ENCODE assay signal across 8 cellular contexts in genomic region chr1:159923203-159924024, GRCh38. TPM values are rescaled to one million over a fixed set of nuclear protein-coding genes. Genes with fewer than 3 reads are reported as not detected.
A peak's percentile ranks its signal among the peaks of the same experiment; 100 is the strongest.
DNase-seq lines count a peak whose midpoint lies in the region; ATAC-seq and FAIRE-seq lines count a peak whose summit lies in the region.

No MANE protein-coding gene starts in this region.

- ATAC-seq in GM18519 (IDR thresholded peaks at IDR 0.05; ENCODE audit: low FRiP score, unreplicated experiment): no peak

- no peaks in the 10 kb centered on the region for H3K9me3 ChIP-seq in GM23248 (ENCODE audit: low read depth)
- no peaks in the 10 kb centered on the region for H3K9me3 ChIP-seq in Karpas-422 (ENCODE audit: low read length)
- no peaks in the 10 kb centered on the region for H3K9me3 ChIP-seq in small intestine (ENCODE audit: control insufficient read depth, low read depth)

- no peak for FAIRE-seq in small intestine (lab: Jason Lieb, UNC)

- H3K9me2 ChIP-seq in GM23248 (ENCODE audit: insufficient read depth): no peaks in the 10 kb centered on the region
- H3K9me2 ChIP-seq in Karpas-422 (replicated peaks; ENCODE audit: insufficient read depth, low read length): no peaks in the 10 kb centered on the region

- H2AFZ ChIP-seq in GM23248: no peak overlapping the region
- no peak overlapping the region for H2AFZ ChIP-seq in Karpas-422 (ENCODE audit: low read length)

- H3K79me2 ChIP-seq in GM23248 (ENCODE audit: insufficient read depth) (peaks cover 58% of the 10 kb centered on the region), Karpas-422 (ENCODE audit: low read length) (peaks cover 49% of the 10 kb centered on the region)

- DNase-seq in EL (peak; percentile 92), GM23248 (peak; percentile 94), Karpas-422 (peak; percentile 69), T follicular helper cell (ENCODE audit: low read depth) (peak; percentile 93), small intestine (peak; percentile 88)

- H3F3A ChIP-seq in GM23248 (ENCODE audit: insufficient read depth): peaks cover 22% of the 10 kb centered on the region

- H3K27me3 ChIP-seq in GM23248 (replicated peaks; ENCODE audit: insufficient read depth) (no peaks in the 10 kb centered on the region), Karpas-422 (ENCODE audit: low read length) (no peaks in the 10 kb centered on the region), small intestine (ENCODE audit: control insufficient read depth in 2 of 2, insufficient read depth in 2 of 2, low read length in 2 of 2) (no peaks in the 10 kb centered on the region)

- H3K4me2 ChIP-seq in GM23248 (ENCODE audit: unreplicated experiment) (peak overlapping the region; percentile 95), Karpas-422 (ENCODE audit: low read depth, low read length, poor library complexity, severe bottlenecking) (peak overlapping the region; percentile 94)

- H3K36me3 ChIP-seq in GM23248 (ENCODE audit: low read depth) (peaks cover 16% of the 10 kb centered on the region; the same call in 1 of the 2 replicates), Karpas-422 (ENCODE audit: insufficient read depth, low read length) (peaks cover 8% of the 10 kb centered on the region; the same call in 1 of the 2 replicates), small intestine (ENCODE audit: control insufficient read depth in 2 of 2, insufficient read depth in 2 of 2, low read length in 2 of 2) (peaks cover 0 to 9% of the 10 kb centered on the region in 2 donors)

- peak overlapping the region; percentile 85 for H3K4me3 ChIP-seq in GM23248
- H3K4me3 ChIP-seq in Karpas-422 (ENCODE audit: low read length): peak overlapping the region; percentile 94
- H3K4me3 ChIP-seq in iPS-11a (ENCODE audit: low read depth, low read length): peak overlapping the region; percentile 10
- H3K4me3 ChIP-seq in small intestine (ENCODE audit: low read depth in 1 of 2, low read length in 2 of 2): peak overlapping the region; percentile 68 to 88

- H4K20me1 ChIP-seq in GM23248 (ENCODE audit: insufficient read depth) (no peaks in the 10 kb centered on the region), Karpas-422 (ENCODE audit: insufficient read depth, low read depth, low read length) (peaks cover 37% of the 10 kb centered on the region; the same call in 1 of the 2 replicates)

- H3K4me1 ChIP-seq in GM23248 (ENCODE audit: insufficient read depth) (peaks cover 28% of the 10 kb centered on the region), Karpas-422 (ENCODE audit: low read length) (peaks cover 43% of the 10 kb centered on the region), small intestine (ENCODE audit: control insufficient read depth in 2 of 2, insufficient read depth in 1 of 2, low read depth in 1 of 2, low read length in 1 of 2) (peaks cover 9 to 12% of the 10 kb centered on the region in 2 donors)

- 1 to 3% methylated on average over 20 of the region's 20 CpGs for WGBS in GM23248 (ENCODE audit: low coverage in 1 of 2, low lambda C conversion rate in 2 of 2, missing lambda C conversion rate in 2 of 2), 2 experiments
- WGBS in adipose tissue, 3 donors: 1 to 6% (median 2%) methylated on average over 20 of the region's 20 CpGs
- 1% methylated on average over 20 of the region's 20 CpGs for WGBS in small intestine, 3 donors

- in situ Hi-C loops in GM23248 (cut with MboI): no loop called here

- H3K27ac ChIP-seq in GM23248 (peak overlapping the region; percentile 98), Karpas-422 (ENCODE audit: low read length) (peak overlapping the region; percentile 73), adipose tissue (ENCODE audit: low read depth, low read length) (peak overlapping the region; percentile 97), small intestine (ENCODE audit: low read depth in 1 of 2, low read length in 1 of 2) (peak overlapping the region; percentile 90 to 91)

- peak overlapping the region; percentile 98 for H3K9ac ChIP-seq in GM23248
- H3K9ac ChIP-seq in Karpas-422 (ENCODE audit: low read length): peak overlapping the region; percentile 97

RNA-seq across cellular contexts. Expression of gene TAGLN2, which starts 1.9 kb away (rescaled TPM):
- 360 and 400 TPM in 2 replicates for total RNA-seq in GM23248 (2014; rRNA removed; shearing (Covaris generic))
- 692 and 713 TPM in 2 replicates for polyA plus RNA-seq in GM23248 (2016; fragmentation: Nextera tagmentation; extraction: Ambion mirVana)
- 141 and 188 TPM in 2 replicates for total RNA-seq in Karpas-422 (2014; rRNA removed; shearing (Covaris generic); ENCODE audit: low replicate concordance)
- polyA plus RNA-seq in adipose tissue: 100 to 1,000 TPM; 273 to 442 (median 340) TPM
- polyA plus RNA-seq in small intestine: 100 to 1,000 TPM; 384 to 472 (median 416) TPM

RNA-seq across cellular contexts. Expression of gene IGSF9, which starts 22.0 kb away (rescaled TPM):
- total RNA-seq in GM23248 (2014; rRNA removed; shearing (Covaris generic)): not detected in 2 replicates
- polyA plus RNA-seq in GM23248 (2016; fragmentation: Nextera tagmentation; extraction: Ambion mirVana): 0.13 TPM in 1 of 2 replicates, not detected in the other
- total RNA-seq in Karpas-422 (2014; rRNA removed; shearing (Covaris generic); ENCODE audit: low replicate concordance): not detected in 2 replicates
- 1 to 10 TPM in 2 of 3 donors, under 1 TPM in 1; 0.56 to 1.6 (median 1.4) TPM for polyA plus RNA-seq in adipose tissue
- polyA plus RNA-seq in small intestine: 10 to 100 TPM in 2 of 3 donors, 1 to 10 TPM in 1; 3.1 to 34.6 (median 18.1) TPM

RNA-seq across cellular contexts. Expression of gene CFAP45, which starts 23.4 kb away (rescaled TPM):
- total RNA-seq in GM23248 (2014; rRNA removed; shearing (Covaris generic)): not detected in 2 replicates
- polyA plus RNA-seq in GM23248 (2016; fragmentation: Nextera tagmentation; extraction: Ambion mirVana) (0.34 and 0.51 TPM in 2 replicates), adipose tissue (1 to 10 TPM in 1 of 3 donors, under 1 TPM in 1, not detected in 1; 0.33 to 1.1 TPM), small intestine (1 to 10 TPM in 1 of 3 donors, under 1 TPM in 1, not detected in 1; 0.36 to 1.1 TPM)
- 1.2 TPM in 1 of 2 replicates, not detected in the other for total RNA-seq in Karpas-422 (2014; rRNA removed; shearing (Covaris generic); ENCODE audit: low replicate concordance)

RNA-seq across cellular contexts. Expression of gene SLAMF9, which starts 30.6 kb away (rescaled TPM):
- not detected in 2 replicates for total RNA-seq in GM23248 (2014; rRNA removed; shearing (Covaris generic))
- polyA plus RNA-seq in GM23248 (2016; fragmentation: Nextera tagmentation; extraction: Ambion mirVana) (0.48 and 0.51 TPM in 2 replicates), adipose tissue (under 1 TPM in 1 of 3 donors, not detected in 2; 0.12 TPM), small intestine (not detected)
- total RNA-seq in Karpas-422 (2014; rRNA removed; shearing (Covaris generic); ENCODE audit: low replicate concordance): not detected in 2 replicates

Comparison
In these comparisons a context has a peak if more than half of its experiments do, and no peak if none do; other contexts are left out.
1. H3K4me3 ChIP-seq: peak in every context shown above with its lines; median percentile 94 in Karpas-422; 85 in GM23248; 78 in small intestine; 10 in iPS-11a.